ENCODE assay signal across 1 cellular context in the genomic region with DNA sequence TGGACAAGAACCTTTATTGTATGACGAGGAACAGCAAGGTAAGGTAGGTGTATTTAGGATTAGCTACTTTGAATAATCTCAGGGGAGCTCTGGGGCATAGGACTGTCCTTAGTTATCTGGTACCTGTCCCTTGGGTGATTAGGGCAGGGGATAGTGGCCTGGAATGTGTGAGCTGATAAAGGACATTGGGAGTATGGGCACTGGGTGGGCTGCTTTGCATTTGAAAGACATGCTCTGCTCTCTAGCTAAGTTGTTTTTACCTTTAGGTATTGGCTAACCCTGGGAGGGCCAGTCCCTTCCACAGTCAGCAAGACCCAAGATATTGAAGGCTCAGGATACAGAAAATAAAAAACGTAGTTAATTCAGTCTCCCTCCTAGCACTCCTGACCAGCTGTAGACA.
TF ChIP-seq lines count a peak whose summit lies in the region.

No MANE protein-coding gene starts in this region.

TF ChIP-seq in H1, 55 proteins besides CTCF, POLR2A, EP300 and RAD21:
- TF ChIP-seq TCF12 (IDR thresholded peaks at IDR 0.05; ENCODE audit: low read depth, low read length) = 0 out of 2 replicates have a peak, but pooled peaks have one; percentile 34
- peak; percentile 92 for TF ChIP-seq TEAD4 (IDR thresholded peaks at IDR 0.05; ENCODE audit: low read depth, low read length)
- no peak for TF ChIP-seq SRF (IDR thresholded peaks at IDR 0.05; ENCODE audit: low read depth, low read length)
- peak; percentile 39; the same call in 1 of the 2 replicates for TF ChIP-seq CEBPB (IDR thresholded peaks at IDR 0.05; ENCODE audit: low read depth, low read length)
